In genomic region chr9:114348906-114349482, GRCh38 we compare ENCODE assay signal across 1 cellular context.
TF ChIP-seq lines count a peak whose summit lies in the region.

No MANE protein-coding gene starts in this region.

TF ChIP-seq in HCT116, 20 proteins besides CTCF, POLR2A, EP300 and RAD21 (continued from another document):
- TF ChIP-seq EZH2phosphoT487 (IDR thresholded peaks at IDR 0.05; ENCODE audit: borderline replicate concordance) (no peak), EZH2 (IDR thresholded peaks at IDR 0.05) (no peak), SRF (IDR thresholded peaks at IDR 0.05; ENCODE audit: low read depth) (0 out of 2 replicates have a peak, but pooled peaks have one; percentile 32), YY1 (IDR thresholded peaks at IDR 0.05; ENCODE audit: extremely low read depth, insufficient replicate concordance, low read depth, low read length) (no peak), ZNF274 (IDR thresholded peaks at IDR 0.05; ENCODE audit: low read depth, low read length) (no peak), SIN3A (IDR thresholded peaks at IDR 0.05; ENCODE audit: low read depth) (no peak)
TF ChIP-seq in HCT116: peak in this region for 7.
